In genomic region chrX:125621588-125621927, GRCh38 we compare ENCODE assay signal across 8 cellular contexts.
"Had no signal": no experiment of that assay in that cellular context is flagged by ENCODE, and none has a peak within 500 bp of the region (broad histone marks: within the 10 kb centered on the region; RNA-seq: fewer than 3 reads in every experiment).

No MANE protein-coding gene starts in this region.

- DNase-seq: GM23248, GOT3, H7, H9, HCEC 1CT, HFFc6 had no signal

- H3K4me3 ChIP-seq: GM23248, GM23338, HAP-1 had no signal

- H3K36me3 ChIP-seq: HAP-1 had no signal

- H3K4me1 ChIP-seq: HAP-1 had no signal

- H3K27ac ChIP-seq: GM23248 had no signal

- H3K9me3 ChIP-seq: HAP-1 had no signal
